In genomic region chr17:68195667-68196393, GRCh38 we compare ENCODE assay signal across 8 cellular contexts. TPM values are rescaled to one million over a fixed set of nuclear protein-coding genes. Genes with fewer than 3 reads are reported as not detected.
DNase-seq lines count a peak whose midpoint lies in the region; ATAC-seq and TF ChIP-seq lines count a peak whose summit lies in the region.

No MANE protein-coding gene starts in this region.

- ATAC-seq in HG03045 (IDR thresholded peaks at IDR 0.05; ENCODE audit: unreplicated experiment) (no peak), GM21367 (IDR thresholded peaks at IDR 0.05; ENCODE audit: unreplicated experiment) (no peak), omental fat pad (ENCODE audit: low FRiP score) (no peak)

- peaks cover 39% of the 10 kb centered on the region for H3K4me1 Mint-ChIP-seq in activated T-cell treated with anti-CD3 and anti-CD28 coated beads, Interleukin-2, amount 50 U/mL, for 24 hours (ENCODE audit: low read depth)
- H3K4me1 Mint-ChIP-seq in type B pancreatic cell (ENCODE audit: unreplicated experiment): peaks cover 10% of the 10 kb centered on the region

- peak overlapping the region; percentile 8 for H3K27ac Mint-ChIP-seq in activated T-cell treated with anti-CD3 and anti-CD28 coated beads, Interleukin-2, amount 50 U/mL, for 24 hours
- H3K27ac Mint-ChIP-seq in type B pancreatic cell: no peak overlapping the region

- no peaks in the 10 kb centered on the region for H3K36me3 Mint-ChIP-seq in activated T-cell treated with anti-CD3 and anti-CD28 coated beads, Interleukin-2, amount 50 U/mL, for 24 hours (ENCODE audit: low read depth)
- no peaks in the 10 kb centered on the region for H3K36me3 Mint-ChIP-seq in type B pancreatic cell

- peak overlapping the region; percentile 70 for H3K4me3 Mint-ChIP-seq in activated T-cell treated with anti-CD3 and anti-CD28 coated beads, Interleukin-2, amount 50 U/mL, for 24 hours
- H3K4me3 Mint-ChIP-seq in type B pancreatic cell: peak overlapping the region; percentile 78

- H3K27me3 Mint-ChIP-seq in activated T-cell treated with anti-CD3 and anti-CD28 coated beads, Interleukin-2, amount 50 U/mL, for 24 hours: peaks cover 42% of the 10 kb centered on the region
- peaks cover 82% of the 10 kb centered on the region for H3K27me3 Mint-ChIP-seq in type B pancreatic cell

- peak; percentile 39 for DNase-seq in activated T-cell treated with anti-CD3 and anti-CD28 coated beads, Interleukin-2, amount 50 U/mL, for 1 hour
- no peak for DNase-seq in activated T-cell treated with anti-CD3 and anti-CD28 coated beads for 4 hours
- peak; percentile 60 for DNase-seq in activated T-cell treated with anti-CD3 and anti-CD28 coated beads, Interleukin-2, amount 50 U/mL, for 24 hours
- DNase-seq in iPS-NIHi11 (ENCODE audit: low spot score): peak; percentile 51
- DNase-seq in type B pancreatic cell (ENCODE audit: extremely low spot score, unreplicated experiment): no peak
- no peak for DNase-seq in omental fat pad (ENCODE audit: low spot score)

- TF ChIP-seq CTCF in type B pancreatic cell (conservative IDR thresholded peaks at IDR 0.05): no peak
- no peak for TF ChIP-seq CTCF in omental fat pad (IDR thresholded peaks at IDR 0.05)

- no peaks in the 10 kb centered on the region for H3K9me3 Mint-ChIP-seq in activated T-cell treated with anti-CD3 and anti-CD28 coated beads, Interleukin-2, amount 50 U/mL, for 24 hours
- no peaks in the 10 kb centered on the region for H3K9me3 Mint-ChIP-seq in type B pancreatic cell

RNA-seq across cellular contexts. Expression of gene AMZ2, which starts 52.0 kb away (rescaled TPM):
- total RNA-seq in type B pancreatic cell (ENCODE audit: low replicate concordance) (68.8 and 75.6 TPM in 2 replicates), omental fat pad (10 to 100 TPM; 26.6 to 59.6 (median 48.1) TPM)

Comparison
In these comparisons a context has a peak if more than half of its experiments do, and no peak if none do; other contexts are left out.
1. DNase-seq: peak in activated T-cell treated with anti-CD3 and anti-CD28 coated beads, Interleukin-2, amount 50 U/mL, for 1 hour (single experiment), activated T-cell treated with anti-CD3 and anti-CD28 coated beads, Interleukin-2, amount 50 U/mL, for 24 hours (single experiment) and iPS-NIHi11 (single experiment); none in activated T-cell treated with anti-CD3 and anti-CD28 coated beads for 4 hours (single experiment), type B pancreatic cell (single experiment) and omental fat pad (single experiment).